ENCODE assay signal across 8 cellular contexts in the genomic region with DNA sequence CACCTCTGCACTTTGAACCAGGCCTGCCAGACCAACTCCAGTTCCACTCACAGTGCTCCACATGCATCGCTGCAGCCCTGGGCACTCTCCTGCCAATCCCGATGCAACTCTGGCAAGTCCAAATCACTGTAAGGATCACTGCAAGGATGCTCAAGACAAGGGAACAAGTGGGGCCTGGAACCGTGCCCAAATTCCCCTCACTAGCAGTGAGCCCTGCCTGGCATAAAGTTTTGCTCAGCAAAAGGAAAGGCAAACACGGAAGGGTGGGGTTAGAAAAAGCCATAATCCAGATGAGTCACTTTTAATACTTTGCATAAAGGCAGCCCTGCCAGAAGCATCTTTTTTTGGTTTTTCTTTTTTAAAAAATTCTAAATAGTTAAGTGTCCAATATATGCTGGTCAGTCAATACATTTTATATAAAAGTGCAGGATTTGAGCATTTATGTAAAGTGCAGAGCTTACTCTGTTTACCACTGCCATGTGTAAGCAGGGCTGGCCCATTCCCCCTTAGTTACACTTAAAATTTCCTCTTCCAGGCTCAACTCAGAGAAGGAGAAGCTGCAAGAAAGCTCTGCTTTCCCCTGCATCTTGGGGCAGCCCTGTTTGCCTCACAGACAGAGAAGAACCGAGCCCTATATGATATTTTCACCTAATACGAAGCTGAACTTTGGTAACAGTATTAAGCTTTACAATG.
DNase-seq lines count a peak whose midpoint lies in the region; ATAC-seq and TF ChIP-seq lines count a peak whose summit lies in the region.

No MANE protein-coding gene starts in this region.

- H2AFZ ChIP-seq in ACC112 (ENCODE audit: low read length, unreplicated experiment): peak overlapping the region; percentile 52

- ATAC-seq in left lobe of liver (peak; percentile 26), HG02981 (IDR thresholded peaks at IDR 0.05; ENCODE audit: unreplicated experiment) (no peak), GM18870 (IDR thresholded peaks at IDR 0.05; ENCODE audit: unreplicated experiment) (no peak)

- H3K79me2 ChIP-seq in ACC112 (ENCODE audit: control insufficient read depth, insufficient read depth, low read length, unreplicated experiment): no peaks in the 10 kb centered on the region

- H3K36me3 ChIP-seq in ACC112 (ENCODE audit: insufficient read depth, low read length): no peaks in the 10 kb centered on the region
- H3K36me3 ChIP-seq in HEK293 (ENCODE audit: control insufficient read depth in 2 of 2, insufficient read depth in 1 of 2, low read length in 2 of 2): no peaks in the 10 kb centered on the region
- H3K36me3 ChIP-seq in adipocyte (ENCODE audit: control insufficient read depth, insufficient read depth, low read length, severe bottlenecking): no peaks in the 10 kb centered on the region

- H3K27ac ChIP-seq in ACC112 (ENCODE audit: low read depth, low read length) (peak overlapping the region; percentile 55), HEK293 (ENCODE audit: extremely low read depth, low read depth, low read length) (no peak overlapping the region)

- no peaks in the 10 kb centered on the region for H3K9me3 ChIP-seq in HEK293 (ENCODE audit: control insufficient read depth, insufficient read depth, low read depth, low read length)
- H3K9me3 ChIP-seq in adipocyte (ENCODE audit: control insufficient read depth, low read length): no peaks in the 10 kb centered on the region

- CTCF ChIA-PET in HEK293 (lab: Yijun Ruan, JAX): interaction anchor here (1.0 kb wide), 1 partner anchor 61 kb away, joined by 4 read pairs; no protein-coding TSS in a partner anchor

- POLR2A ChIA-PET in HEK293 (lab: Yijun Ruan, JAX): no interaction called here

- H3K4me3 ChIP-seq in ACC112 (ENCODE audit: low read depth, low read length) (peak overlapping the region; percentile 15; the same call in 1 of the 2 replicates), HEK293 (ENCODE audit: low read depth, low read length) (no peak overlapping the region), adipocyte (ENCODE audit: low read length) (no peak overlapping the region)

- peak; percentile 81 for DNase-seq in adipocyte (ENCODE audit: low read depth)
- DNase-seq in left lobe of liver (ENCODE audit: low spot score): no peak
- no peak for DNase-seq in NCI-H1436 (lab: John Stamatoyannopoulos, UW)
- no peak for DNase-seq in COLO668 (lab: John Stamatoyannopoulos, UW; ENCODE audit: unreplicated experiment)

- H3K9ac ChIP-seq in adipocyte (ENCODE audit: low read length): no peak overlapping the region

- TF ChIP-seq CTCF in HEK293 (tag by site-specific recombination; IDR thresholded peaks at IDR 0.05): no peak

- H3K4me1 ChIP-seq in ACC112 (ENCODE audit: control insufficient read depth, insufficient read depth, low read length, unreplicated experiment) (peaks cover 51% of the 10 kb centered on the region), HEK293 (ENCODE audit: control insufficient read depth, insufficient read depth, low read length) (no peaks in the 10 kb centered on the region), adipocyte (ENCODE audit: control insufficient read depth, insufficient read depth, low read length) (peaks cover 31% of the 10 kb centered on the region)

- H3K27me3 ChIP-seq in ACC112 (ENCODE audit: insufficient read depth, low read length) (no peaks in the 10 kb centered on the region), adipocyte (replicated peaks; ENCODE audit: control insufficient read depth, insufficient read depth, low read length) (no peaks in the 10 kb centered on the region)

TF ChIP-seq in HEK293, 187 proteins besides CTCF, POLR2A, EP300 and RAD21:
- TF ChIP-seq, protein P1, sequence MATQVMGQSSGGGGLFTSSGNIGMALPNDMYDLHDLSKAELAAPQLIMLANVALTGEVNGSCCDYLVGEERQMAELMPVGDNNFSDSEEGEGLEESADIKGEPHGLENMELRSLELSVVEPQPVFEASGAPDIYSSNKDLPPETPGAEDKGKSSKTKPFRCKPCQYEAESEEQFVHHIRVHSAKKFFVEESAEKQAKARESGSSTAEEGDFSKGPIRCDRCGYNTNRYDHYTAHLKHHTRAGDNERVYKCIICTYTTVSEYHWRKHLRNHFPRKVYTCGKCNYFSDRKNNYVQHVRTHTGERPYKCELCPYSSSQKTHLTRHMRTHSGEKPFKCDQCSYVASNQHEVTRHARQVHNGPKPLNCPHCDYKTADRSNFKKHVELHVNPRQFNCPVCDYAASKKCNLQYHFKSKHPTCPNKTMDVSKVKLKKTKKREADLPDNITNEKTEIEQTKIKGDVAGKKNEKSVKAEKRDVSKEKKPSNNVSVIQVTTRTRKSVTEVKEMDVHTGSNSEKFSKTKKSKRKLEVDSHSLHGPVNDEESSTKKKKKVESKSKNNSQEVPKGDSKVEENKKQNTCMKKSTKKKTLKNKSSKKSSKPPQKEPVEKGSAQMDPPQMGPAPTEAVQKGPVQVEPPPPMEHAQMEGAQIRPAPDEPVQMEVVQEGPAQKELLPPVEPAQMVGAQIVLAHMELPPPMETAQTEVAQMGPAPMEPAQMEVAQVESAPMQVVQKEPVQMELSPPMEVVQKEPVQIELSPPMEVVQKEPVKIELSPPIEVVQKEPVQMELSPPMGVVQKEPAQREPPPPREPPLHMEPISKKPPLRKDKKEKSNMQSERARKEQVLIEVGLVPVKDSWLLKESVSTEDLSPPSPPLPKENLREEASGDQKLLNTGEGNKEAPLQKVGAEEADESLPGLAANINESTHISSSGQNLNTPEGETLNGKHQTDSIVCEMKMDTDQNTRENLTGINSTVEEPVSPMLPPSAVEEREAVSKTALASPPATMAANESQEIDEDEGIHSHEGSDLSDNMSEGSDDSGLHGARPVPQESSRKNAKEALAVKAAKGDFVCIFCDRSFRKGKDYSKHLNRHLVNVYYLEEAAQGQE (tag by site-specific recombination; IDR thresholded peaks at IDR 0.05): no peak
- TF ChIP-seq, protein P2, sequence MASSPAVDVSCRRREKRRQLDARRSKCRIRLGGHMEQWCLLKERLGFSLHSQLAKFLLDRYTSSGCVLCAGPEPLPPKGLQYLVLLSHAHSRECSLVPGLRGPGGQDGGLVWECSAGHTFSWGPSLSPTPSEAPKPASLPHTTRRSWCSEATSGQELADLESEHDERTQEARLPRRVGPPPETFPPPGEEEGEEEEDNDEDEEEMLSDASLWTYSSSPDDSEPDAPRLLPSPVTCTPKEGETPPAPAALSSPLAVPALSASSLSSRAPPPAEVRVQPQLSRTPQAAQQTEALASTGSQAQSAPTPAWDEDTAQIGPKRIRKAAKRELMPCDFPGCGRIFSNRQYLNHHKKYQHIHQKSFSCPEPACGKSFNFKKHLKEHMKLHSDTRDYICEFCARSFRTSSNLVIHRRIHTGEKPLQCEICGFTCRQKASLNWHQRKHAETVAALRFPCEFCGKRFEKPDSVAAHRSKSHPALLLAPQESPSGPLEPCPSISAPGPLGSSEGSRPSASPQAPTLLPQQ (tag by site-specific recombination; IDR thresholded peaks at IDR 0.05): 0 out of 2 replicates have a peak, but pooled peaks have one; percentile 65
